ENCODE assay signal across 26 cellular contexts in genomic region chr5:139205586-139205985, GRCh38.
"Had no signal": no experiment of that assay in that cellular context is flagged by ENCODE, and none has a peak within 500 bp of the region (broad histone marks: within the 10 kb centered on the region; RNA-seq: fewer than 3 reads in every experiment).

No MANE protein-coding gene starts in this region.

- H3K27ac Mint-ChIP-seq: dendritic cell treated with granulocyte-macrophage colony-stimulating factor and Interleukin-4, amounts not matched to agents 40 ng/mL and 50 ng/mL, for 4 days; effector memory CD8-positive, alpha-beta T cell; endodermal cell; mesothelial cell of epicardium had no signal

- H3K36me3 Mint-ChIP-seq: mesothelial cell of epicardium had no signal

- H3K9me3 Mint-ChIP-seq: dendritic cell treated with granulocyte-macrophage colony-stimulating factor and Interleukin-4, amounts not matched to agents 40 ng/mL and 50 ng/mL, for 4 days; effector memory CD8-positive, alpha-beta T cell; endodermal cell; mesothelial cell of epicardium had no signal

- FAIRE-seq: colon, endometrium, islet of Langerhans, keratinocyte had no signal

- DNase-seq: effector CD8-positive, alpha-beta T cell; effector memory CD8-positive, alpha-beta T cell; endodermal cell; erythroblast; esophagus squamous epithelium; foreskin fibroblast; foreskin melanocyte; gastrocnemius medialis; glutamatergic neuron; head of caudate nucleus; heart right ventricle; hippocampal formation; left cardiac atrium; left lung; left ventricle myocardium superior; lower lobe of right lung; mesenchymal stem cell; mucosa of descending colon had no signal

- H3K27me3 ChIP-seq: esophagus squamous epithelium, gastrocnemius medialis, heart right ventricle, left lung had no signal

- H3K4me1 ChIP-seq: gastrocnemius medialis, heart right ventricle, left lung, lower lobe of right lung had no signal

- H3K4me3 ChIP-seq: coronary artery, esophagus squamous epithelium, gastrocnemius medialis, heart right ventricle, left lung, lower lobe of right lung, mucosa of descending colon had no signal

- H3K27ac ChIP-seq: coronary artery, epithelial cell of prostate, esophagus squamous epithelium, gastrocnemius medialis, heart right ventricle, left lung, lower lobe of right lung had no signal

- H3K4me3 Mint-ChIP-seq: dendritic cell treated with granulocyte-macrophage colony-stimulating factor and Interleukin-4, amounts not matched to agents 40 ng/mL and 50 ng/mL, for 4 days; effector memory CD8-positive, alpha-beta T cell; endodermal cell; mesothelial cell of epicardium had no signal

- H3K9me3 ChIP-seq: esophagus squamous epithelium, gastrocnemius medialis, heart right ventricle, left lung, lower lobe of right lung, mucosa of descending colon had no signal

- H3K36me3 ChIP-seq: esophagus squamous epithelium, gastrocnemius medialis, heart right ventricle, left lung, lower lobe of right lung had no signal

- H3K27me3 Mint-ChIP-seq: dendritic cell treated with granulocyte-macrophage colony-stimulating factor and Interleukin-4, amounts not matched to agents 40 ng/mL and 50 ng/mL, for 4 days had no signal
